In the genomic region with DNA sequence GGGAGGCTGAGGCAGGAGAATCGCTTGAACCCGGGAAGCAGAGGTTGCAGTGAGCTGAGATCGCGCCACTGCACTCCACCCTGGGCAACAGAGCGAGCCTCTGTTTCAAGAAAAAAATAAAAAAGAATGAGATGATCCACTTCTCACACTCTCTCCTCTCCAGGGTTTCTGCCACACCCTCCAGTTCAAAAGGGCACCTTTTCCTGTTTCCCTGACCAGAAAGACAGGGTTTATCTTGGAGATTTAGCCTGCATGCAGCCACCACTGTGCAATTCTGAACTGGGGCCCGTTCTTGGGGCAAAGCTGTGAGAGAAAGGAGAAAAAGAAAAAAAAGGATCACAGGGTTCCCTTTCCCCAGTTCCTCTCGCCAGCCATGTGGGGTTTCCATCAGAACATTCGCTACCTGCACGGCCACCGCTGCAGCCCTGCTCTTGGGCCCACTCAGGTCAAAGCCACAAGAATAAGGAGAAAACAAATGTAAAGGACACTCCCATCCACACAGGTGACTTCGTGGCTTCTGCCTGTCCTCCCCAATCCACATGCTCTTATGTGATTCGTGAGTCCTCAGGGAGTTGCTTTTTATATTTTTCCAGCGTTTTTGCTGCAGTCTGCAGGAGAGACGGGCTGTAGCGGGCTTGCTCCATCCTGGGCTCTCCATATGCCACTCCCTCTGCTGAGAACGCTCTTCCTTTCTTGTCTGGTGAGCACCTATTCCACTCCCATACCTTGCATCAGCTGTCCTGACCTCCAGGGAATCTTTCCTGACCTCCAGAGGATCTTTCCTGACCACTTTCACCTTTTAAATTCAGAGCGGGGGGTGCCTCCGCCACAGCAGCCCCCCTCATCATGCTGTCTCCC, we compare ENCODE assay signal across 13 cellular contexts. TPM values are rescaled to one million over a fixed set of nuclear protein-coding genes. Genes with fewer than 3 reads are reported as not detected.
"Had no signal": no experiment of that assay in that cellular context is flagged by ENCODE, and none has a peak within 500 bp of the region (broad histone marks: within the 10 kb centered on the region; RNA-seq: fewer than 3 reads in every experiment).

No MANE protein-coding gene starts in this region.

- H3K9me3 ChIP-seq: ascending aorta, ovary, tibial artery had no signal

- H3K4me1 Mint-ChIP-seq: activated naive CD8-positive, alpha-beta T cell treated with anti-CD3 and anti-CD28 coated beads, Interleukin-2, amount 50 U/mL, for 24 hours had no signal

- H3K27ac ChIP-seq: ascending aorta, cardiac muscle cell, coronary artery, ovary, tibial artery had no signal

- H3K4me3 Mint-ChIP-seq: activated CD8-positive, alpha-beta T cell treated with anti-CD3 and anti-CD28 coated beads for 36 hours; activated naive CD8-positive, alpha-beta T cell treated with anti-CD3 and anti-CD28 coated beads, Interleukin-2, amount 50 U/mL, for 24 hours had no signal

- H3K9me3 Mint-ChIP-seq: activated CD8-positive, alpha-beta T cell treated with anti-CD3 and anti-CD28 coated beads for 36 hours; activated naive CD8-positive, alpha-beta T cell treated with anti-CD3 and anti-CD28 coated beads, Interleukin-2, amount 50 U/mL, for 24 hours had no signal

- H3K4me3 ChIP-seq: ascending aorta, cardiac muscle cell, coronary artery, ovary, tibial artery had no signal

- H3K4me1 ChIP-seq: ascending aorta, tibial artery had no signal

- H3K27ac Mint-ChIP-seq: activated CD8-positive, alpha-beta T cell treated with anti-CD3 and anti-CD28 coated beads for 36 hours; activated naive CD8-positive, alpha-beta T cell treated with anti-CD3 and anti-CD28 coated beads, Interleukin-2, amount 50 U/mL, for 24 hours had no signal

- DNase-seq: activated CD4-positive, alpha-beta T cell treated with anti-CD3 and anti-CD28 coated beads for 4 hours; activated CD8-positive, alpha-beta memory T cell treated with anti-CD3 and anti-CD28 coated beads, Interleukin-2, amount 50 U/mL, for 4 hours; activated CD8-positive, alpha-beta T cell treated with anti-CD3 and anti-CD28 coated beads for 36 hours; activated naive CD8-positive, alpha-beta T cell treated with anti-CD3 and anti-CD28 coated beads, Interleukin-2, amount 50 U/mL, for 24 hours; effector CD4-positive, alpha-beta T cell; kidney; left ventricle myocardium superior; mesendoderm; ovary; tibial artery had no signal

- H3K27me3 ChIP-seq: ascending aorta, cardiac muscle cell, ovary had no signal

- H3K36me3 ChIP-seq: ascending aorta, cardiac muscle cell, ovary, tibial artery had no signal

- ATAC-seq: activated CD8-positive, alpha-beta T cell treated with anti-CD3 and anti-CD28 coated beads for 36 hours; activated naive CD8-positive, alpha-beta T cell treated with anti-CD3 and anti-CD28 coated beads, Interleukin-2, amount 50 U/mL, for 24 hours; left ventricle myocardium superior had no signal

RNA-seq across cellular contexts. Expression of a gene that starts 26.4 kb away (rescaled TPM):
- total RNA-seq: ascending aorta, kidney, left ventricle myocardium superior had no signal
- polyA plus RNA-seq: cardiac muscle cell had no signal
